2 cellular contexts compared by ENCODE assay signal in the genomic region with DNA sequence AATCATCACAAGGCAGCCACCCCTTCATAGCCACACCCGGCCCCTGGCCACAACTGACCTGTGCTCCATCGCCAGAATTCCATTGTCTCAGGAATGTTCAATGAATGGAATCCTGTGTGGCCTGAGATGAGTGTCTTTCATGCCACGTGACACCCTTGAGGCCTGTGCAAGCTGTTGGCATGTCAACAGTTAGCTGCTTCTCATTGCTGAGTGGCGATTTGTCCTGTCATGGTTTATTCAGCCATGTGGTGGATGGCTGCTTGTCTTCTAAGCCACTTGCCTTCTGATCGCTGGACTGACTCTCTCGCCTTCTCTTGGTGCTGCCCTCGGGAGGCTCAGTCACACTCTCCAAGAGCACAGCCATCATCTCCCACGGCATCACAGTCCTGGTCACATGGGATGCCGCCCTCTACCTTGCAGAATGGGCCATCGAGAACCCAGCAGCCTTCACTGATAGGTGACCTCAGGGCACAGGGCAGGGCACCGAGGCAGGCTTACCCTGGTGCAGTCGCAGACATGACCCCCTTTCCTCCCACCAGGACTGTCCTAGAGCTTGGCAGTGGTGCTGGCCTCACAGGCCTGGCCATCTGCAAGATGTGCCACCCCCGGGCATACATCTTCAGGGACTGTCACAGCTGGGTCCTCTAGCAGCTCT.
TF ChIP-seq lines count a peak whose summit lies in the region.

No MANE protein-coding gene starts in this region.

TF ChIP-seq in K562, 482 proteins besides CTCF, POLR2A, EP300 and RAD21:
- TF ChIP-seq USF1 (CRISPR knock-in tag; IDR thresholded peaks at IDR 0.05) (peak; percentile 38; the same call in 1 of the 2 replicates), TFE3 (CRISPR knock-in tag; IDR thresholded peaks at IDR 0.05) (peak; percentile 19; the same call in 1 of the 2 replicates)

TF ChIP-seq in HepG2, 621 proteins besides CTCF, POLR2A, EP300 and RAD21:
- TF ChIP-seq FOSL2 (CRISPR knock-in tag; IDR thresholded peaks at IDR 0.05), result peak; percentile 44; the same call in 1 of the 2 replicates
